In genomic region chr4:98614081-98614480, GRCh38 we compare ENCODE assay signal across 18 cellular contexts. TPM values are rescaled to one million over a fixed set of nuclear protein-coding genes. Genes with fewer than 3 reads are reported as not detected.
DNase-seq lines count a peak whose midpoint lies in the region; ATAC-seq and TF ChIP-seq lines count a peak whose summit lies in the region.
"Had no signal": no experiment of that assay in that cellular context is flagged by ENCODE, and none has a peak within 500 bp of the region (broad histone marks: within the 10 kb centered on the region; RNA-seq: fewer than 3 reads in every experiment).

No MANE protein-coding gene starts in this region.

- ATAC-seq in GM23338 (no peak), foreskin keratinocyte (peak; percentile 24), HG03457 (IDR thresholded peaks at IDR 0.05; ENCODE audit: unreplicated experiment) (no peak)
- ATAC-seq: K562 had no signal

- H3K27me3 ChIP-seq in GM23338 (ENCODE audit: insufficient read depth) (no peaks in the 10 kb centered on the region), foreskin keratinocyte (no peaks in the 10 kb centered on the region), smooth muscle cell (ENCODE audit: low read depth) (no peaks in the 10 kb centered on the region)
- H3K27me3 ChIP-seq: SJSA1 had no signal

- H3K79me2 ChIP-seq in GM23338 (replicated peaks; ENCODE audit: insufficient read depth) (peaks cover 88% of the 10 kb centered on the region), smooth muscle cell (ENCODE audit: low read depth) (peaks cover 87% of the 10 kb centered on the region)

- H3K9me3 Mint-ChIP-seq in GM23338, result no peaks in the 10 kb centered on the region

- peaks cover 52% of the 10 kb centered on the region for H3K4me1 ChIP-seq in GM23338 (ENCODE audit: insufficient read depth)
- H3K4me1 ChIP-seq in foreskin keratinocyte, result no peaks in the 10 kb centered on the region
- H3K4me1 ChIP-seq in smooth muscle cell (ENCODE audit: low read depth), result peaks cover 41% of the 10 kb centered on the region

- no peaks in the 10 kb centered on the region; the same call in 1 of the 2 replicates for H4K20me1 ChIP-seq in GM23338 (replicated peaks; ENCODE audit: insufficient read depth)
- H4K20me1 ChIP-seq in smooth muscle cell (ENCODE audit: low read depth), result no peaks in the 10 kb centered on the region

- 28% methylated on average over 3 of the region's 3 CpGs for WGBS in smooth muscle cell (ENCODE audit: low lambda C conversion rate)

- no peak overlapping the region for H3K4me3 Mint-ChIP-seq in GM23338

- DNase-seq in GM23338 (ENCODE audit: low spot score) (no peak), RPMI7951 (ENCODE audit: low read depth) (peak; percentile 54), foreskin keratinocyte (no peak), smooth muscle cell (lab: John Stamatoyannopoulos, UW; ENCODE audit: unreplicated experiment) (no peak), NCI-H2196 treated with DMSO at 0.1 percent for 48 hours (lab: John Stamatoyannopoulos, UW; ENCODE audit: unreplicated experiment) (no peak), KG1 (lab: John Stamatoyannopoulos, UW) (no peak), NCI-H1092 treated with DMSO at 0.1 percent for 48 hours (lab: John Stamatoyannopoulos, UW) (no peak)
- DNase-seq: DMS79, NCI-H1417, NCI-H187 treated with DMSO at 0.1 percent for 48 hours, NCI-H226, PC-9, SW 1271 had no signal

- H3K4me2 ChIP-seq in GM23338 (no peak overlapping the region), smooth muscle cell (peak overlapping the region; percentile 74)
- H3K4me2 ChIP-seq: PC-9 had no signal

- no peaks in the 10 kb centered on the region for H3K9me3 ChIP-seq in smooth muscle cell (replicated peaks; ENCODE audit: low read depth)
- H3K9me3 ChIP-seq: HAP-1, SJSA1 had no signal

- peaks cover 67% of the 10 kb centered on the region for H3K4me1 Mint-ChIP-seq in GM23338

- H3F3A ChIP-seq in GM23338 (replicated peaks; ENCODE audit: low read depth), result 0 out of 2 replicates have a peak, but pooled peaks cover 3% of the 10 kb centered on the region
- H3F3A ChIP-seq in smooth muscle cell (ENCODE audit: low read depth), result peaks cover 15% of the 10 kb centered on the region

- H3K27ac ChIP-seq in GM23338 (ENCODE audit: low read depth) (peak overlapping the region; percentile 76), foreskin keratinocyte (no peak overlapping the region), smooth muscle cell (ENCODE audit: low read depth) (peak overlapping the region; percentile 76)
- H3K27ac ChIP-seq: PC-9, SJSA1 had no signal

- peak overlapping the region; percentile 36; the same call in 1 of the 2 replicates for H3K27ac Mint-ChIP-seq in GM23338

- no peak for TF ChIP-seq CTCF in GM23338 (conservative IDR thresholded peaks at IDR 0.05; ENCODE audit: low read depth in 2 of 2)
- TF ChIP-seq CTCF in foreskin keratinocyte (conservative IDR thresholded peaks at IDR 0.05), result no peak
- no peak for TF ChIP-seq CTCF in smooth muscle cell (IDR thresholded peaks at IDR 0.05; ENCODE audit: borderline replicate concordance, insufficient read depth, poor library complexity, severe bottlenecking)

- H3K4me3 ChIP-seq in GM23338 (no peak overlapping the region), smooth muscle cell (no peak overlapping the region)
- H3K4me3 ChIP-seq: HAP-1, K562, PC-9, SJSA1 had no signal

- H2AFZ ChIP-seq in GM23338, result no peak overlapping the region
- H2AFZ ChIP-seq in smooth muscle cell (ENCODE audit: low read depth), result no peak overlapping the region
- H2AFZ ChIP-seq: PC-9 had no signal

- no peaks in the 10 kb centered on the region for H3K36me3 ChIP-seq in GM23338 (ENCODE audit: insufficient read depth)
- no peaks in the 10 kb centered on the region for H3K36me3 ChIP-seq in smooth muscle cell (ENCODE audit: low read depth)
- H3K36me3 ChIP-seq: HAP-1, SJSA1 had no signal

- no peaks in the 10 kb centered on the region; the same call in 1 of the 2 replicates for H3K9me2 ChIP-seq in GM23338 (ENCODE audit: insufficient read depth)

- H3K9ac ChIP-seq in smooth muscle cell (ENCODE audit: low read depth), result peak overlapping the region; percentile 5

- no peaks in the 10 kb centered on the region for H3K36me3 Mint-ChIP-seq in GM23338 (ENCODE audit: low read depth)

- H3K27me3 Mint-ChIP-seq in GM23338 (ENCODE audit: insufficient read depth, low read depth, poor library complexity), result peaks cover 9% of the 10 kb centered on the region

TF ChIP-seq in GM23338, 12 proteins besides CTCF, POLR2A, EP300 and RAD21:
- TF ChIP-seq ETS1 (IDR thresholded peaks at IDR 0.05) (no peak), ZNF462 (CRISPR knock-in tag; IDR thresholded peaks at IDR 0.05) (no peak)

RNA-seq across cellular contexts. Expression of gene TSPAN5, which starts 44.3 kb away (rescaled TPM):
- 21.5 and 24.6 TPM in 2 replicates for total RNA-seq in GM23338 (2014; rRNA removed; shearing (Covaris generic))
- 18.2 and 18.6 TPM in 2 replicates for polyA plus RNA-seq in GM23338 (2016; fragmentation: Nextera tagmentation; extraction: Ambion mirVana)
- total RNA-seq in RPMI7951 (2014; rRNA removed; shearing (Covaris generic)), result 25.2 and 26.6 TPM in 2 replicates
- 46.6 and 51.9 TPM in 2 replicates for total RNA-seq in foreskin keratinocyte
- 31.7 and 32.7 TPM in 2 replicates for polyA plus RNA-seq in foreskin keratinocyte
- total RNA-seq in smooth muscle cell, result 28.3 and 36.9 TPM in 2 replicates
- 33.7 and 35.8 TPM in 2 replicates for polyA plus RNA-seq in smooth muscle cell
- total RNA-seq: G401 had no signal
